Comparison of ENCODE assay signal across 24 cellular contexts in genomic region chr16:46717692-46718091, GRCh38. TPM values are rescaled to one million over a fixed set of nuclear protein-coding genes. Genes with fewer than 3 reads are reported as not detected.
"Had no signal": no experiment of that assay in that cellular context is flagged by ENCODE, and none has a peak within 500 bp of the region (broad histone marks: within the 10 kb centered on the region; RNA-seq: fewer than 3 reads in every experiment).

No MANE protein-coding gene starts in this region.

- H3K4me1 ChIP-seq: foreskin keratinocyte, testis, transverse colon had no signal

- H3K4me3 ChIP-seq: esophagus muscularis mucosa, heart left ventricle, ovary, skin epidermis, testis, transverse colon had no signal

- H3K27ac ChIP-seq: esophagus muscularis mucosa, foreskin keratinocyte, ovary, skin epidermis, testis, transverse colon had no signal

- ATAC-seq: activated CD8-positive, alpha-beta T cell treated with anti-CD3 and anti-CD28 coated beads for 36 hours; activated naive CD4-positive, alpha-beta T cell treated with anti-CD3 and anti-CD28 coated beads, Interleukin-2, amount 50 U/mL, for 72 hours; activated T-cell treated with anti-CD3 and anti-CD28 coated beads, Interleukin-2, amount 50 U/mL, for 72 hours; heart left ventricle; left colon; naive thymus-derived CD4-positive, alpha-beta T cell; sciatic nerve; stimulated activated naive CD8-positive, alpha-beta T cell treated with anti-CD3 and anti-CD28 coated beads, Interleukin-15, Interleukin-2, amounts not matched to agents 100 U/mL and 50 U/mL, for 24 hours had no signal

- FAIRE-seq: kidney had no signal

- H3K9me3 ChIP-seq: esophagus muscularis mucosa, heart left ventricle, ovary, testis, transverse colon had no signal

- H3K27me3 ChIP-seq: esophagus muscularis mucosa, heart left ventricle, ovary, testis, transverse colon had no signal

- H3K36me3 ChIP-seq: ovary, transverse colon had no signal

- DNase-seq: activated B cell treated with CpG ODN at 0.5 μM for 24 hours; activated CD4-positive, alpha-beta T cell treated with anti-CD3 and anti-CD28 coated beads, Interleukin-2, amount 50 U/mL, for 1 hour; activated CD8-positive, alpha-beta T cell treated with anti-CD3 and anti-CD28 coated beads for 36 hours; activated naive CD4-positive, alpha-beta T cell; activated T-cell treated with anti-CD3 and anti-CD28 coated beads for 4 hours; activated T-cell treated with anti-CD3 and anti-CD28 coated beads, Interleukin-2, amount 50 U/mL, for 72 hours; foreskin keratinocyte; heart left ventricle; hypothalamus; immature natural killer cell; kidney; left colon; midbrain; naive thymus-derived CD4-positive, alpha-beta T cell; ovary; stimulated activated CD4-positive, alpha-beta T cell treated with anti-CD3 and anti-CD28 coated beads, Interleukin-12 subunit alpha, Interleukin-12 subunit beta, amount 100 ng/mL, for 4 hours; stimulated activated CD4-positive, alpha-beta T cell treated with anti-CD3 and anti-CD28 coated beads, Interleukin-4, amount 100 ng/mL, for 1 hour; stimulated activated naive CD8-positive, alpha-beta T cell treated with anti-CD3 and anti-CD28 coated beads, Interleukin-15, Interleukin-2, amounts not matched to agents 100 U/mL and 50 U/mL, for 24 hours; testis; transverse colon had no signal

RNA-seq across cellular contexts. Expression of gene MYLK3, which starts 30.5 kb away (rescaled TPM):
- total RNA-seq: transverse colon had no signal
- polyA plus RNA-seq: foreskin keratinocyte; immature natural killer cell; naive thymus-derived CD4-positive, alpha-beta T cell had no signal
